In genomic region chr17:27585153-27585681, GRCh38 we compare ENCODE assay signal across 1 cellular context.
TF ChIP-seq lines count a peak whose summit lies in the region.

No MANE protein-coding gene starts in this region.

TF ChIP-seq in HepG2, 621 proteins besides CTCF, POLR2A, EP300 and RAD21:
- peak; percentile 76 for TF ChIP-seq ZNF629 (CRISPR knock-in tag; conservative IDR thresholded peaks at IDR 0.05)
- no peak for TF ChIP-seq MLLT10 (CRISPR knock-in tag; IDR thresholded peaks at IDR 0.05)
